Comparison of ENCODE assay signal across 11 cellular contexts in genomic region chr10:15348579-15348978, GRCh38. TPM values are rescaled to one million over a fixed set of nuclear protein-coding genes. Genes with fewer than 3 reads are reported as not detected.
DNase-seq lines count a peak whose midpoint lies in the region; ATAC-seq and TF ChIP-seq lines count a peak whose summit lies in the region.
"Had no signal": no experiment of that assay in that cellular context is flagged by ENCODE, and none has a peak within 500 bp of the region (broad histone marks: within the 10 kb centered on the region; RNA-seq: fewer than 3 reads in every experiment).

No MANE protein-coding gene starts in this region.

- no peaks in the 10 kb centered on the region for H3K9me3 ChIP-seq in tibial artery
- H3K9me3 ChIP-seq in WERI-Rb-1 (ENCODE audit: severe bottlenecking): no peaks in the 10 kb centered on the region

- H3K27ac ChIP-seq in tibial artery: no peak overlapping the region
- no peak overlapping the region for H3K27ac ChIP-seq in WERI-Rb-1

- peaks cover 0 to 6% (median 1%) of the 10 kb centered on the region in 4 donors for H3K4me1 ChIP-seq in tibial artery

- ATAC-seq in HG02973 (IDR thresholded peaks at IDR 0.05; ENCODE audit: unreplicated experiment): no peak
- ATAC-seq: activated CD4-positive, alpha-beta T cell treated with anti-CD3 and anti-CD28 coated beads for 36 hours; esophagus mucosa had no signal

- no peaks in the 10 kb centered on the region for H3K36me3 ChIP-seq in tibial artery
- H3K36me3 ChIP-seq in WERI-Rb-1: no peaks in the 10 kb centered on the region

- intact Hi-C loops in tibial artery (cut with DNase I; ENCODE audit: low total_unique reads): no loop called here

- H3K27me3 ChIP-seq in tibial artery: no peaks in the 10 kb centered on the region
- no peaks in the 10 kb centered on the region for H3K27me3 ChIP-seq in WERI-Rb-1 (ENCODE audit: insufficient read depth, low read depth, severe bottlenecking)

- no peak for TF ChIP-seq CTCF in epithelial cell of proximal tubule (conservative IDR thresholded peaks at IDR 0.05; ENCODE audit: low read depth, low read length)
- TF ChIP-seq CTCF in tibial artery (IDR thresholded peaks at IDR 0.05): no peak
- no peak for TF ChIP-seq CTCF in WERI-Rb-1 (IDR thresholded peaks at IDR 0.05; ENCODE audit: low read depth, low read length)

- DNase-seq in NCI-H69 (lab: John Stamatoyannopoulos, UW): peak; percentile 4
- DNase-seq in epithelial cell of proximal tubule (ENCODE audit: low read depth): no peak
- DNase-seq in medulla oblongata (ENCODE audit: extremely low spot score): peak; percentile 57
- no peak for DNase-seq in tibial artery
- DNase-seq in NCI-H2227 (lab: John Stamatoyannopoulos, UW; ENCODE audit: unreplicated experiment): no peak
- no peak for DNase-seq in WERI-Rb-1
- DNase-seq: activated CD4-positive, alpha-beta T cell treated with anti-CD3 and anti-CD28 coated beads for 36 hours; activated naive CD4-positive, alpha-beta T cell; NCI-H2081 treated with DMSO at 0.1 percent for 48 hours had no signal

- H3K4me3 ChIP-seq in epithelial cell of proximal tubule (ENCODE audit: low read depth, low read length) (peak overlapping the region; percentile 48), tibial artery (peak overlapping the region; percentile 35 to 48), WERI-Rb-1 (ENCODE audit: low read depth, low read length) (no peak overlapping the region)

RNA-seq across cellular contexts. Expression of gene FAM171A1, which starts 22.5 kb away (rescaled TPM):
- 20.2 and 27.9 TPM in 2 replicates for total RNA-seq in epithelial cell of proximal tubule

Comparison
In these comparisons a context has a peak if more than half of its experiments do, and no peak if none do; other contexts are left out.
1. DNase-seq: peak in NCI-H69 (single experiment) and medulla oblongata (single experiment); none in epithelial cell of proximal tubule (single experiment), tibial artery (0 of 2), NCI-H2227 (single experiment) and WERI-Rb-1 (single experiment).